ENCODE assay signal across 8 cellular contexts in genomic region chr1:186681136-186681535, GRCh38. TPM values are rescaled to one million over a fixed set of nuclear protein-coding genes. Genes with fewer than 3 reads are reported as not detected.
DNase-seq lines count a peak whose midpoint lies in the region; FAIRE-seq and TF ChIP-seq lines count a peak whose summit lies in the region.

No MANE protein-coding gene starts in this region.

- FAIRE-seq in H1 (lab: Jason Lieb, UNC), result no peak

- peak overlapping the region; percentile 85 to 90 (median 88) for H3K4me3 Mint-ChIP-seq in nephron

- no peaks in the 10 kb centered on the region for H3K79me1 ChIP-seq in H1 (ENCODE audit: low read depth, low read length)

- H2BK20ac ChIP-seq in H1 (ENCODE audit: low read length), result no peak overlapping the region

- no peak overlapping the region for H3K56ac ChIP-seq in H1 (replicated peaks; ENCODE audit: insufficient read length, low read depth, low read length)

- H4K20me1 ChIP-seq in H1 (replicated peaks in 1 of 2; ENCODE audit: control insufficient read depth in 1 of 2, insufficient read depth in 2 of 2, low read length in 2 of 2), result no peaks in the 10 kb centered on the region

- H2BK12ac ChIP-seq in H1 (ENCODE audit: low read depth, low read length), result no peak overlapping the region

- POLR2A ChIA-PET in H1 (lab: Charles Lee; ENCODE audit: partially characterized antibody), result no interaction called here

- TF ChIP-seq POLR2A in H1 (IDR thresholded peaks at IDR 0.05; ENCODE audit: control extremely low read depth in 1 of 2, low read depth in 2 of 2, low read length in 2 of 2), result no peak

- H3K9ac ChIP-seq in H1 (replicated peaks in 1 of 4; ENCODE audit: extremely low read depth in 1 of 4, low read depth in 3 of 4, low read length in 3 of 4), result no peak overlapping the region; a peak in 1 of 7 replicates

- H4K91ac ChIP-seq in H1 (replicated peaks; ENCODE audit: insufficient read length, low read length), result no peak overlapping the region

- H3K27ac ChIP-seq in H1 (ENCODE audit: low read depth, low read length), result no peak overlapping the region

- peak overlapping the region; percentile 83; the same call in 1 of the 2 replicates for H2AFZ ChIP-seq in H1 (ENCODE audit: low read length)

- H4K5ac ChIP-seq in H1 (ENCODE audit: insufficient read length, low read depth, low read length), result no peak overlapping the region

- intact Hi-C loops in posterior cingulate gyrus (cut with DNase I), result loop anchor here (5.0 to 10.0 kb wide), 2 partner anchors 64 to 196 kb away; no protein-coding TSS in a partner anchor

- DNase-seq in AG10803 (ENCODE audit: low read depth) (peak; percentile 10), MG63 (no peak), H1 (ENCODE audit: low read depth in 1 of 2, low spot score in 2 of 2) (no peak), retina (no peak), cortex of kidney (lab: John Stamatoyannopoulos, UW) (no peak), posterior cingulate gyrus (no peak)
- no peak for DNase-seq in activated CD4-positive, alpha-beta T cell treated with anti-CD3 and anti-CD28 coated beads, Interleukin-2, amount 50 U/mL, for 48 hours

- no peak overlapping the region for H2BK5ac ChIP-seq in H1 (ENCODE audit: low read depth, low read length)

- no peak overlapping the region for H3K4ac ChIP-seq in H1 (replicated peaks; ENCODE audit: insufficient read length, low read depth, low read length)

- no peaks in the 10 kb centered on the region for H3K36me3 Mint-ChIP-seq in nephron (ENCODE audit: low read depth)

- H3K9me3 ChIP-seq in MG63, result no peaks in the 10 kb centered on the region; the same call in 1 of the 2 replicates
- H3K9me3 ChIP-seq in H1 (ENCODE audit: insufficient read depth in 2 of 2, low read depth in 1 of 2, low read length in 1 of 2), result no peaks in the 10 kb centered on the region

- no peaks in the 10 kb centered on the region for H3K79me2 ChIP-seq in H1 (ENCODE audit: control insufficient read depth in 1 of 2, insufficient read depth in 2 of 2, low read length in 2 of 2)

- H4K8ac ChIP-seq in H1 (ENCODE audit: extremely low read depth, insufficient read depth, low read length), result no peak overlapping the region

- WGBS in H1 (ENCODE audit: extremely low coverage in 1 of 2, insufficient coverage in 1 of 2, insufficient read length in 1 of 2, insufficient replicate concordance in 2 of 2, low coverage in 1 of 2, low lambda C conversion rate in 2 of 2, missing lambda C conversion rate in 1 of 2), 2 experiments, result 43% methylated on average over 9 of the region's 9 CpGs; no CpG with 5 or more reads in 1 of the 2 experiments

- peaks cover 36% of the 10 kb centered on the region for H3K27me3 Mint-ChIP-seq in nephron (ENCODE audit: low read depth)

- peak overlapping the region; percentile 75 to 95 for H3K4me2 ChIP-seq in H1 (ENCODE audit: insufficient read depth in 1 of 2, low read depth in 2 of 2, low read length in 2 of 2)

- no peak overlapping the region for H3K23ac ChIP-seq in H1 (ENCODE audit: insufficient read length)

- H3K4me1 ChIP-seq in H1 (replicated peaks in 1 of 4; ENCODE audit: control insufficient read depth in 3 of 4, insufficient read depth in 4 of 4, low read length in 3 of 4), result peaks cover 0 to 2% (median 0%) of the 10 kb centered on the region in 4 experiments; a peak in 2 of 7 replicates

- no peak overlapping the region for H3K14ac ChIP-seq in H1 (ENCODE audit: insufficient read length)

- H3K18ac ChIP-seq in H1 (ENCODE audit: extremely low read depth, low read length), result no peak overlapping the region

- H3K27ac Mint-ChIP-seq in nephron, result peak overlapping the region in 2 of 3 experiments; percentile 53 to 85

- H3K4me3 ChIP-seq in AG10803 (ENCODE audit: low read length), result peak overlapping the region; percentile 72
- H3K4me3 ChIP-seq in MG63, result peak overlapping the region; percentile 78
- peak overlapping the region; percentile 66 to 82 (median 76) for H3K4me3 ChIP-seq in H1 (ENCODE audit: extremely low read depth in 1 of 4, insufficient read depth in 2 of 4, low read depth in 3 of 4, low read length in 4 of 4)

- H3K36me3 ChIP-seq in MG63, result no peaks in the 10 kb centered on the region
- no peaks in the 10 kb centered on the region for H3K36me3 ChIP-seq in H1 (ENCODE audit: control insufficient read depth in 2 of 4, insufficient read depth in 4 of 4, low read length in 3 of 4)

- H3K27me3 ChIP-seq in MG63, result no peaks in the 10 kb centered on the region
- peaks cover 0 to 3% (median under 1%) of the 10 kb centered on the region in 4 experiments; a peak in 1 of 7 replicates for H3K27me3 ChIP-seq in H1 (replicated peaks in 1 of 4; ENCODE audit: control insufficient read depth in 3 of 4, extremely low read depth in 1 of 4, insufficient read depth in 3 of 4, low read length in 3 of 4)

- no peak overlapping the region for H2BK15ac ChIP-seq in H1 (ENCODE audit: low read length)

- no peak overlapping the region for H2AK5ac ChIP-seq in H1 (ENCODE audit: low read depth, low read length)

- peaks cover 2% of the 10 kb centered on the region for H3K23me2 ChIP-seq in H1 (ENCODE audit: low read depth, low read length)

- CTCF ChIA-PET in H1 (lab: Charles Lee; ENCODE audit: partially characterized antibody), result interaction anchor here (0.8 to 6.6 kb wide), 10 partner anchors 10 to 237 kb away, joined by 3 to 37 read pairs (median 4); no protein-coding TSS in a partner anchor

- no peak overlapping the region for H2BK120ac ChIP-seq in H1 (replicated peaks; ENCODE audit: low read depth, low read length)

- no peaks in the 10 kb centered on the region for H3K9me3 Mint-ChIP-seq in nephron

- peaks cover 16% of the 10 kb centered on the region for H3K4me1 Mint-ChIP-seq in nephron

- TF ChIP-seq EP300 in H1 (IDR thresholded peaks at IDR 0.05; ENCODE audit: borderline replicate concordance in 1 of 2, low read depth in 2 of 2, low read length in 2 of 2), result no peak

- no peak for TF ChIP-seq RAD21 in H1 (IDR thresholded peaks at IDR 0.05 in 1 of 2, conservative IDR thresholded peaks at IDR 0.05 in 1 of 2; ENCODE audit: low read depth in 2 of 2, low read length in 2 of 2)

- TF ChIP-seq CTCF in AG10803 (conservative IDR thresholded peaks at IDR 0.05; ENCODE audit: low read length), result no peak
- no peak for TF ChIP-seq CTCF in H1 (IDR thresholded peaks at IDR 0.05; ENCODE audit: control extremely low read depth in 1 of 3, insufficient read depth in 1 of 3, low read depth in 1 of 3, low read length in 3 of 3)
- TF ChIP-seq CTCF in nephron (IDR thresholded peaks at IDR 0.05; ENCODE audit: unreplicated experiment in 3 of 3), result no peak

TF ChIP-seq in H1, 55 proteins besides CTCF, POLR2A, EP300 and RAD21 (continues in another document):
- TF ChIP-seq SIX5 (IDR thresholded peaks at IDR 0.05; ENCODE audit: low read depth, low read length), result no peak
- TF ChIP-seq NANOG (IDR thresholded peaks at IDR 0.05; ENCODE audit: insufficient read depth, low read depth, low read length, poor library complexity, severe bottlenecking), result no peak
- TF ChIP-seq POLR2AphosphoS5 (IDR thresholded peaks at IDR 0.05; ENCODE audit: low read depth, low read length), result no peak
- TF ChIP-seq BACH1 (IDR thresholded peaks at IDR 0.05; ENCODE audit: low read length), result no peak
- no peak for TF ChIP-seq KDM4A (IDR thresholded peaks at IDR 0.05; ENCODE audit: low read depth, low read length, severe bottlenecking)
- TF ChIP-seq EGR1 (IDR thresholded peaks at IDR 0.05; ENCODE audit: borderline replicate concordance, low read depth, low read length), result no peak
- no peak for TF ChIP-seq FOSL1 (IDR thresholded peaks at IDR 0.05; ENCODE audit: insufficient read depth, low read depth, low read length)
- TF ChIP-seq TAF7 (optimal IDR thresholded peaks at IDR 0.05; ENCODE audit: borderline replicate concordance, low read depth, low read length), result no peak
- no peak for TF ChIP-seq CTBP2 (IDR thresholded peaks at IDR 0.05; ENCODE audit: borderline replicate concordance, insufficient read depth, insufficient read length, low read length)

RNA-seq across cellular contexts. Expression of gene PTGS2, which starts 0.9 kb away (rescaled TPM):
- 0.69 and 1.1 TPM in 2 replicates for total RNA-seq in MG63 (2014; rRNA removed; shearing (Covaris generic); ENCODE audit: low replicate concordance)
- 0.23 and 0.35 TPM in 2 replicates for total RNA-seq in H1 (2021; fragmentation: NEBNext Ultra II Directional; extraction: Animal tissue kit (Norgen Biotek cat#: 25700))
- 0.28 and 0.29 TPM in 2 replicates for polyA plus RNA-seq in H1 (2011; rRNA removed)
- 0.22 TPM for polyA plus RNA-seq in H1 (2011; cell fraction: cytosol; rRNA removed)
- polyA plus RNA-seq in H1 (2011; cell fraction: nucleus; rRNA removed), result 0.40 TPM
- polyA plus RNA-seq in H1 (2012, experiment 1 of 2), result 0.10 to 0.27 TPM (median 0.14 TPM) in 4 replicates
- not detected for polyA plus RNA-seq in H1 (2012, experiment 2 of 2)
- 0.39 TPM for polyA plus RNA-seq in H1 (2013, experiment 1 of 2)
- 0.35 TPM for polyA plus RNA-seq in H1 (2013, experiment 2 of 2)
- polyA minus RNA-seq in H1 (2011; rRNA and poly(A)+ RNA removed), result 0.16 and 0.63 TPM in 2 replicates
- not detected for polyA minus RNA-seq in H1 (2011; cell fraction: cytosol; rRNA and poly(A)+ RNA removed)
- polyA minus RNA-seq in H1 (2011; cell fraction: nucleus; rRNA and poly(A)+ RNA removed), result 0.40 TPM
